In the genomic region with DNA sequence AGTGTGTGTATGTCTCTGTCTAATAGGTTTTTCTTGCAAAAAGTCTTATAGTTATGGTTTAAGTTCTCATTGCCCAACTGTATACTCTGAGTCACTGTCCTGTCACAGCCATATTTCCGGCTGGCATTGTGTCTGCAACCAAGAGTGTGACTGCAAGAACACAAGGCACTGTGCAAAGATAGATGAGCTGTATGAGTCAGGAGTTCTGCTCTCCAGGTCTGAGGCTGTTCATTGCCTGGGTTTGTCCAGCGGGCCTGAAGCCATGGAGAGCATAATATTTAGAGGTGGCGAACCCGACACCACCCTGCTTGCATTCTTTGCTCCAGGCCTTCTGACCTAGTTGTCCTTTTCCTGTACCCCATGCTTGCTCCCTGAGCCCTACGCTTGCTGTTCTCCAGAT, we compare ENCODE assay signal across 9 cellular contexts. TPM values are rescaled to one million over a fixed set of nuclear protein-coding genes. Genes with fewer than 3 reads are reported as not detected.
DNase-seq lines count a peak whose midpoint lies in the region; ATAC-seq and TF ChIP-seq lines count a peak whose summit lies in the region.
"Had no signal": no experiment of that assay in that cellular context is flagged by ENCODE, and none has a peak within 500 bp of the region (broad histone marks: within the 10 kb centered on the region; RNA-seq: fewer than 3 reads in every experiment).

No MANE protein-coding gene starts in this region.

- no peak overlapping the region for H3K4me3 ChIP-seq in fibroblast of mammary gland (ENCODE audit: control insufficient read depth, low read depth, low read length)

- no peak for ATAC-seq in GM18909 (IDR thresholded peaks at IDR 0.05; ENCODE audit: poor library complexity, unreplicated experiment)
- ATAC-seq in stimulated activated naive CD8-positive, alpha-beta T cell treated with anti-CD3 and anti-CD28 coated beads, Interleukin-15, Interleukin-2, amounts not matched to agents 100 U/mL and 50 U/mL, for 24 hours: no peak

- DNase-seq in NCI-H1694 treated with DMSO at 0.1 percent for 48 hours (lab: John Stamatoyannopoulos, UW) (peak; percentile 49), NCI-H1694 (lab: John Stamatoyannopoulos, UW) (no peak), SIG-M5 treated with dmso at 0.1 percent for 504 hours (lab: John Stamatoyannopoulos, UW; ENCODE audit: unreplicated experiment) (peak; percentile 99), fibroblast of mammary gland (ENCODE audit: low read depth) (peak; percentile 97), stromal cell of bone marrow (ENCODE audit: low read depth) (peak; percentile 82), SK-N-DZ (ENCODE audit: low spot score) (no peak)
- DNase-seq in stimulated activated naive CD8-positive, alpha-beta T cell treated with anti-CD3 and anti-CD28 coated beads, Interleukin-15, Interleukin-2, amounts not matched to agents 100 U/mL and 50 U/mL, for 24 hours: no peak
- DNase-seq: activated CD8-positive, alpha-beta memory T cell treated with anti-CD3 and anti-CD28 coated beads, Interleukin-2, amount 50 U/mL, for 48 hours had no signal

- no peak for TF ChIP-seq CTCF in fibroblast of mammary gland (conservative IDR thresholded peaks at IDR 0.05; ENCODE audit: control insufficient read depth, insufficient read depth, low read depth, low read length)

RNA-seq across cellular contexts. Expression of a gene that starts 50.9 kb away (rescaled TPM):
- polyA plus RNA-seq in SK-N-DZ (2014; cell fraction: cytosol; rRNA removed): 0.75 and 2.8 TPM in 2 replicates
- polyA plus RNA-seq in SK-N-DZ (2014; cell fraction: nucleus; rRNA removed): 1.5 and 2.1 TPM in 2 replicates

Comparison
In these comparisons a context has a peak if more than half of its experiments do, and no peak if none do; other contexts are left out.
1. DNase-seq: peak in NCI-H1694 treated with DMSO at 0.1 percent for 48 hours (single experiment), SIG-M5 treated with dmso at 0.1 percent for 504 hours (single experiment), fibroblast of mammary gland (single experiment) and stromal cell of bone marrow (single experiment); none in NCI-H1694 (single experiment), SK-N-DZ (single experiment) and stimulated activated naive CD8-positive, alpha-beta T cell treated with anti-CD3 and anti-CD28 coated beads, Interleukin-15, Interleukin-2, amounts not matched to agents 100 U/mL and 50 U/mL, for 24 hours (single experiment).